8 cellular contexts compared by ENCODE assay signal in the genomic region with DNA sequence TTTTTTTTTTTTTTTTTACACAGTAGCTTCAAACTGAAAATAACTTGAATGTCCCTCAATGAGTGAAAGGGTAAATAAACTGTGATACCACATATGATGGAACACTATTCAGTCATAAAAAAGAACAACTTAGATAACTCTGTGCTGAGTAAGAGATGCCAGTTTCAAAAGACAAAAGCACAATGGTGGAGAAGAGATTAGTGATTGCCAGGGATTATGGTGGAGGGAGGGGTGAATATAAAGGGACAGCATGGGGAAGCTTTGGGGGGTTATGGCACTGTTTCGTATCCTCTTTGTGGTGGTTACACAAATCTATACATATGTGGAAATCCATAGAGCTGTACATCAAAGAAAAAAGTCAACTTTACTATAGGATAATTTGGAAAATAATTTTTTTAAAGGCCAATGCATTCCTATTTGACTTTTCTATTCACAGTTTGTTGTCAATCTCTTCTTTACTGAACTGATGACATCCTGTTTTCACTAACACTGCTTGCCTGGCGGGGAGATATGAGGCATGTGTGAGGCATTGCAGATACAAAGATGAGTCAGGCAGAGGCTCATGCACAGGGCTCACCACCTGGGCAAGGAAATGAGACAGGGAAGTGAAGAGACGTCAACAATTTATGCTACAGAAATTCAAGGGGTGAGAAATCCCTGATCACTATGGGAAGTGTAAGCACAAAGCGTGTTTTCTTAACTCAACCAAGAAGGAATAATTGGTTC.
DNase-seq lines count a peak whose midpoint lies in the region; ATAC-seq and TF ChIP-seq lines count a peak whose summit lies in the region.

No MANE protein-coding gene starts in this region.

- peak; percentile 82 for ATAC-seq in GM18508 (IDR thresholded peaks at IDR 0.05; ENCODE audit: insufficient read depth, unreplicated experiment)
- peak; percentile 92 for ATAC-seq in HG02870 (IDR thresholded peaks at IDR 0.05; ENCODE audit: unreplicated experiment)

- H3K27me3 Mint-ChIP-seq in mesothelial cell of epicardium (ENCODE audit: low read depth): peaks cover 5% of the 10 kb centered on the region

- no peak for TF ChIP-seq CTCF in mesothelial cell of epicardium (IDR thresholded peaks at IDR 0.05; ENCODE audit: unreplicated experiment)

- peak; percentile 69 for DNase-seq in activated naive CD4-positive, alpha-beta T cell treated with anti-CD3 and anti-CD28 coated beads, Interleukin-2, amount 50 U/mL, for 16 hours
- DNase-seq in mesothelial cell of epicardium (ENCODE audit: low spot score in 2 of 2, unreplicated experiment in 2 of 2): no peak
- no peak for DNase-seq in NCI-H1417 treated with DMSO at 0.1 percent for 48 hours (lab: John Stamatoyannopoulos, UW)
- DNase-seq in NCI-H187 treated with DMSO at 0.1 percent for 48 hours (lab: John Stamatoyannopoulos, UW): no peak
- no peak for DNase-seq in HuH-7.5 (ENCODE audit: low spot score)

- H3K4me1 Mint-ChIP-seq in mesothelial cell of epicardium: peaks cover 24% of the 10 kb centered on the region

- H3K4me3 Mint-ChIP-seq in mesothelial cell of epicardium: no peak overlapping the region

- peak overlapping the region; percentile 22 for H3K27ac Mint-ChIP-seq in mesothelial cell of epicardium

- H3K9me3 Mint-ChIP-seq in mesothelial cell of epicardium: no peaks in the 10 kb centered on the region

- H3K36me3 Mint-ChIP-seq in mesothelial cell of epicardium: no peaks in the 10 kb centered on the region

TF ChIP-seq in PFSK-1, 5 proteins besides CTCF, POLR2A, EP300 and RAD21:
- TF ChIP-seq FOXP2 (optimal IDR thresholded peaks at IDR 0.05; ENCODE audit: borderline replicate concordance, extremely low read depth, extremely low read length, insufficient read depth) (peak; percentile 28), TAF1 (IDR thresholded peaks at IDR 0.05; ENCODE audit: borderline replicate concordance, insufficient read depth, low read length) (no peak), SIN3A (IDR thresholded peaks at IDR 0.05; ENCODE audit: borderline replicate concordance, insufficient read depth, low read length) (no peak), POLR2AphosphoS5 (IDR thresholded peaks at IDR 0.05; ENCODE audit: low read depth, low read length) (no peak)
- TF ChIP-seq, protein P1, sequence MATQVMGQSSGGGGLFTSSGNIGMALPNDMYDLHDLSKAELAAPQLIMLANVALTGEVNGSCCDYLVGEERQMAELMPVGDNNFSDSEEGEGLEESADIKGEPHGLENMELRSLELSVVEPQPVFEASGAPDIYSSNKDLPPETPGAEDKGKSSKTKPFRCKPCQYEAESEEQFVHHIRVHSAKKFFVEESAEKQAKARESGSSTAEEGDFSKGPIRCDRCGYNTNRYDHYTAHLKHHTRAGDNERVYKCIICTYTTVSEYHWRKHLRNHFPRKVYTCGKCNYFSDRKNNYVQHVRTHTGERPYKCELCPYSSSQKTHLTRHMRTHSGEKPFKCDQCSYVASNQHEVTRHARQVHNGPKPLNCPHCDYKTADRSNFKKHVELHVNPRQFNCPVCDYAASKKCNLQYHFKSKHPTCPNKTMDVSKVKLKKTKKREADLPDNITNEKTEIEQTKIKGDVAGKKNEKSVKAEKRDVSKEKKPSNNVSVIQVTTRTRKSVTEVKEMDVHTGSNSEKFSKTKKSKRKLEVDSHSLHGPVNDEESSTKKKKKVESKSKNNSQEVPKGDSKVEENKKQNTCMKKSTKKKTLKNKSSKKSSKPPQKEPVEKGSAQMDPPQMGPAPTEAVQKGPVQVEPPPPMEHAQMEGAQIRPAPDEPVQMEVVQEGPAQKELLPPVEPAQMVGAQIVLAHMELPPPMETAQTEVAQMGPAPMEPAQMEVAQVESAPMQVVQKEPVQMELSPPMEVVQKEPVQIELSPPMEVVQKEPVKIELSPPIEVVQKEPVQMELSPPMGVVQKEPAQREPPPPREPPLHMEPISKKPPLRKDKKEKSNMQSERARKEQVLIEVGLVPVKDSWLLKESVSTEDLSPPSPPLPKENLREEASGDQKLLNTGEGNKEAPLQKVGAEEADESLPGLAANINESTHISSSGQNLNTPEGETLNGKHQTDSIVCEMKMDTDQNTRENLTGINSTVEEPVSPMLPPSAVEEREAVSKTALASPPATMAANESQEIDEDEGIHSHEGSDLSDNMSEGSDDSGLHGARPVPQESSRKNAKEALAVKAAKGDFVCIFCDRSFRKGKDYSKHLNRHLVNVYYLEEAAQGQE (IDR thresholded peaks at IDR 0.05; ENCODE audit: insufficient read depth in 1 of 2, low read depth in 2 of 2, low read length in 2 of 2): no peak
